Comparison of ENCODE assay signal across 23 cellular contexts in the genomic region with DNA sequence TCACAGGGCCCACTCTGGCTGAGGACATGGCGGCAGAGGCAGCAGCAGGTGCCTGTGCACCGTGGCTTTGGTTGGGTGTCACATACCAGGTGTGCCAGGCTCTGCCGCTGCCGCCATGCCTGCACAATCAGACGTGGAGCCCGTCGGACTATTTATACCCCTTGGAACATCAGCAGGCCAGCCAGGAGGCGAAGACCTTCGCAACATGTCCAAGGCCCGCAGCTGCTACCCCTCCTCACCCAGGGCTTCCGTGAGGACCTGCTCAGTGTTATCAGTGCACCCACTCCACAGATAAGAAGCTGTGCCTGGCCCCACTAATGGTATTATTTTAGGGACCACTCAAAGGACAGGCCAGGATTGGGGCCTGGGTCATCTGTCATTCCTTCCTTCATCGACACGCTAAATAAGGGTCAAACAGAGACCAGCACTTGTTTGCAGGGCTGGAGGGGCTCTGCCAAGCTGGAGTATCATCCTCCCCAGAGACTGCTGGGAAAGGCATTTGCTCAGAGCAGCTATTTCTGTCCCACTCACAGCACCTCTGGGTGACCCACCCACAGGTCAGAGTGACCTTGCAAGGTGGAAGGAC.
DNase-seq lines count a peak whose midpoint lies in the region; ATAC-seq, FAIRE-seq and TF ChIP-seq lines count a peak whose summit lies in the region.
"Had no signal": no experiment of that assay in that cellular context is flagged by ENCODE, and none has a peak within 500 bp of the region (broad histone marks: within the 10 kb centered on the region; RNA-seq: fewer than 3 reads in every experiment).

No MANE protein-coding gene starts in this region.

- H3K27me3 ChIP-seq in RWPE2 (ENCODE audit: insufficient read depth, poor library complexity, severe bottlenecking) = peaks cover 30% of the 10 kb centered on the region
- no peaks in the 10 kb centered on the region for H3K27me3 ChIP-seq in heart left ventricle
- H3K27me3 ChIP-seq in right cardiac atrium (ENCODE audit: control insufficient read depth, insufficient read depth) = no peaks in the 10 kb centered on the region

- no peak overlapping the region for H3K27ac ChIP-seq in RWPE2 (ENCODE audit: poor library complexity, severe bottlenecking)
- peak overlapping the region; percentile 37 to 84 (median 68) for H3K27ac ChIP-seq in heart left ventricle
- peak overlapping the region; percentile 65 for H3K27ac ChIP-seq in right cardiac atrium (ENCODE audit: low read length)
- H3K27ac ChIP-seq: PC-9, SK-N-MC had no signal

- H3K9me3 ChIP-seq in RWPE2 (ENCODE audit: severe bottlenecking) = no peaks in the 10 kb centered on the region
- no peaks in the 10 kb centered on the region for H3K9me3 ChIP-seq in heart left ventricle
- H3K9me3 ChIP-seq in right cardiac atrium (ENCODE audit: control insufficient read depth, low read length) = no peaks in the 10 kb centered on the region

- TF ChIP-seq POLR2A in GM12892 (IDR thresholded peaks at IDR 0.05; ENCODE audit: low read depth, low read length) (no peak), heart left ventricle (IDR thresholded peaks at IDR 0.05) (no peak)

- no peak for TF ChIP-seq CTCF in RWPE2 (IDR thresholded peaks at IDR 0.05; ENCODE audit: poor library complexity, severe bottlenecking)
- TF ChIP-seq CTCF in heart left ventricle (IDR thresholded peaks at IDR 0.05) = no peak

- no peak for ATAC-seq in RWPE2 (ENCODE audit: low read depth)
- peak; percentile 66 to 91 (median 88) for ATAC-seq in heart left ventricle
- ATAC-seq in right cardiac atrium = peak; percentile 85 to 91
- no peak for ATAC-seq in HG02588 (IDR thresholded peaks at IDR 0.05; ENCODE audit: unreplicated experiment)
- ATAC-seq: HepG2 had no signal

- H3K36me3 ChIP-seq in RWPE2 (ENCODE audit: low read depth) (no peaks in the 10 kb centered on the region), heart left ventricle (no peaks in the 10 kb centered on the region)

- H3K4me1 ChIP-seq in RWPE2 (ENCODE audit: insufficient read depth, poor library complexity, severe bottlenecking) = no peaks in the 10 kb centered on the region
- peaks cover 0 to 16% (median 0%) of the 10 kb centered on the region in 12 donors for H3K4me1 ChIP-seq in heart left ventricle
- peaks cover 2% of the 10 kb centered on the region for H3K4me1 ChIP-seq in right cardiac atrium (ENCODE audit: control insufficient read depth, insufficient read depth, low read length)

- WGBS in heart left ventricle, 4 donors = 35 to 57% (median 50%) methylated on average over 10 to 13 of the region's 13 CpGs
- WGBS in right cardiac atrium = 60% methylated on average over 13 of the region's 13 CpGs

- intact Hi-C loops in heart left ventricle (cut with DNase I) = loop anchor here in 1 of 10 donors (5.0 kb wide), 1 partner anchor 105 kb away; no protein-coding TSS in a partner anchor
- intact Hi-C loops in right cardiac atrium (cut with DNase I) = no loop called here

- H3K4me3 ChIP-seq in RWPE2 (ENCODE audit: severe bottlenecking) (no peak overlapping the region), heart left ventricle (no peak overlapping the region), right cardiac atrium (ENCODE audit: low read length) (no peak overlapping the region)
- H3K4me3 ChIP-seq: PC-9, SK-N-MC had no signal

- FAIRE-seq in GM12892 (lab: Jason Lieb, UNC) = peak; percentile 57
- FAIRE-seq: GM18507, HepG2 had no signal

- no peak for DNase-seq in GM12892 (ENCODE audit: insufficient read length)
- peak; percentile 76 for DNase-seq in RWPE2 (ENCODE audit: low spot score)
- DNase-seq in heart left ventricle = peak in 4 of 5 donors; percentile 31 to 88 (median 65)
- DNase-seq in right cardiac atrium = peak; percentile 44 to 82 (median 78)
- DNase-seq in kidney tubule cell (ENCODE audit: low spot score) = no peak
- no peak for DNase-seq in SW 1271 (lab: John Stamatoyannopoulos, UW)
- DNase-seq in DMS114 treated with DMSO at 0.1 percent for 48 hours (lab: John Stamatoyannopoulos, UW; ENCODE audit: unreplicated experiment) = no peak
- DNase-seq: 8988T, ACHN, Calu3, GOT3, HCEC 1CT, Kasumi-1, NCI-H2029 treated with DMSO at 0.1 percent for 48 hours, NCI-H446 treated with DMSO at 0.1 percent for 48 hours, NCI-H526, NCI-H82, PC-9, SHP77 treated with DMSO at 0.1 percent for 48 hours had no signal

Comparison
In these comparisons a context has a peak if more than half of its experiments do, and no peak if none do; other contexts are left out.
1. DNase-seq: peak in RWPE2 (single experiment), heart left ventricle (4 of 5) and right cardiac atrium (3 of 3); none in GM12892 (single experiment), kidney tubule cell (single experiment), SW 1271 (0 of 2) and DMS114 treated with DMSO at 0.1 percent for 48 hours (single experiment).
2. ATAC-seq: peak in heart left ventricle (4 of 4) and right cardiac atrium (2 of 2); none in RWPE2 (single experiment) and HG02588 (single experiment).